ENCODE assay signal across 8 cellular contexts in the genomic region with DNA sequence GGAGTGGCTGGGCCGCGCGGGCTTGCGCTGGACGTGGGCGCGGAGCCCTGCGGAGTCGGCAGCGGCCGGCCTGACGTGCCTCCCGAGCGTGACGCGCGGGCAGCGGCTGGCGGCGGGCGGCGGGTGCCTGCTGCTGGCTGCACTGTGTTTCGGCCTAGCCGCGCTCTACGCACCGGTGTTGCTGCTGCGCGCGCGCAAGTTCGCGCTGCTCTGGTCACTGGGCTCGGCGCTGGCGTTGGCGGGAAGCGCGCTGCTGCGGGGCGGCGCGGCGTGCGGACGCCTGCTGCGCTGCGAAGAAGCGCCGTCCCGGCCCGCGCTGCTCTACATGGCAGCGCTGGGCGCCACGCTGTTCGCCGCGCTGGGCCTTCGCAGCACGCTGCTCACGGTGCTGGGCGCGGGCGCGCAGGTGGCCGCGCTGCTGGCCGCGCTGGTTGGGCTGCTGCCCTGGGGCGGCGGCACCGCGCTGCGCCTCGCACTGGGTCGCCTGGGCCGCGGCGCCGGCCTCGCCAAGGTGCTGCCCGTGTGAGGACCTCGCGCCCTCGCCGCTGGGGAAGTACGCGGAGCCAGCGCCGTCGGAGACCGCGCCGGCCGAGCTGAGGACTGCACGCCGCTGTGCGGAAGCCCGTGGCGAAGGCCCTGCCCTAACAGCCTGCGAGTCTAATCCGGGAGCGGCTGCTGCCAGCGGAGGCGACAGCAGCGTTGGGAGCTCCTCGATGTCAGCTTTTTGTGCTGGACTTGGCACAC. TPM values are rescaled to one million over a fixed set of nuclear protein-coding genes. Genes with fewer than 3 reads are reported as not detected.
DNase-seq lines count a peak whose midpoint lies in the region; ATAC-seq and TF ChIP-seq lines count a peak whose summit lies in the region.

No MANE protein-coding gene starts in this region.

- peak; percentile 25 for TF ChIP-seq CTCF in AG04450 (IDR thresholded peaks at IDR 0.05; ENCODE audit: low read depth, low read length)

- H3K4me3 Mint-ChIP-seq in central memory CD8-positive, alpha-beta T cell = peak overlapping the region; percentile 88

- no peaks in the 10 kb centered on the region for H3K9me3 ChIP-seq in AG04450 (ENCODE audit: control insufficient read depth, insufficient read depth, low read length)

- ATAC-seq in GM18867 (IDR thresholded peaks at IDR 0.05; ENCODE audit: unreplicated experiment) (peak; percentile 51), HG03095 (IDR thresholded peaks at IDR 0.05; ENCODE audit: unreplicated experiment) (peak; percentile 40)
- ATAC-seq in central memory CD8-positive, alpha-beta T cell (replicated peaks; ENCODE audit: extremely low read depth, poor library complexity, severe bottlenecking) = peak; percentile 81

- H3K27ac ChIP-seq in AG04450 (ENCODE audit: low read depth, low read length) = peak overlapping the region; percentile 53

- CTCF ChIA-PET in AG04450 (lab: Charles Lee) = no interaction called here

- no peaks in the 10 kb centered on the region for H3K27me3 ChIP-seq in AG04450 (ENCODE audit: control insufficient read depth, insufficient read depth, low read length)

- H3K36me3 Mint-ChIP-seq in central memory CD8-positive, alpha-beta T cell (ENCODE audit: insufficient read depth) = peaks cover 29% of the 10 kb centered on the region

- DNase-seq in AG04450 (ENCODE audit: low read depth, low spot score) = no peak
- peak; percentile 45 for DNase-seq in NCI-H2196 treated with DMSO at 0.1 percent for 48 hours (lab: John Stamatoyannopoulos, UW; ENCODE audit: unreplicated experiment)
- peak; percentile 61 for DNase-seq in activated CD4-positive, CD25-positive, alpha-beta regulatory T cell treated with anti-CD3 and anti-CD28 coated beads, Interleukin-2, amount 50 U/mL, for 16 hours (ENCODE audit: low read depth, low spot score)
- peak; percentile 69 to 77 for DNase-seq in central memory CD8-positive, alpha-beta T cell (ENCODE audit: low spot score in 2 of 2)
- peak; percentile 55 for DNase-seq in kidney glomerular epithelial cell (lab: John Stamatoyannopoulos, UW)
- peak; percentile 44 to 49 for DNase-seq in stimulated activated CD4-positive, alpha-beta T cell treated with anti-CD3 and anti-CD28 coated beads, Interleukin-1b, Interleukin-23, amount 100 ng/mL, for 1 hour (ENCODE audit: low read depth in 2 of 2)

- H3K27ac Mint-ChIP-seq in central memory CD8-positive, alpha-beta T cell (ENCODE audit: low read depth) = peak overlapping the region; percentile 94

- peak overlapping the region; percentile 80 for H3K4me3 ChIP-seq in AG04450 (ENCODE audit: low read depth, low read length)

- no peaks in the 10 kb centered on the region for H3K9me3 Mint-ChIP-seq in central memory CD8-positive, alpha-beta T cell

- H3K4me1 Mint-ChIP-seq in central memory CD8-positive, alpha-beta T cell = peaks cover 29% of the 10 kb centered on the region

- H3K27me3 Mint-ChIP-seq in central memory CD8-positive, alpha-beta T cell = no peaks in the 10 kb centered on the region

- POLR2A ChIA-PET in AG04450 (lab: Yijun Ruan, JAX) = interaction anchor here (0.6 to 1.3 kb wide), 4 partner anchors 9 to 106 kb away, joined by 3 to 5 read pairs (median 4); no protein-coding TSS in a partner anchor

RNA-seq across cellular contexts. Expression of gene SFT2D3, which starts 0.5 kb away (rescaled TPM):
- polyA plus RNA-seq in AG04450 (2011; rRNA removed) = 4.3 and 5.3 TPM in 2 replicates
- polyA minus RNA-seq in AG04450 (2011; rRNA and poly(A)+ RNA removed) = 2.6 and 3.0 TPM in 2 replicates

RNA-seq across cellular contexts. Expression of gene LIMS2, which starts 26.5 kb away (rescaled TPM):
- polyA plus RNA-seq in AG04450 (2011; rRNA removed) = 6.3 and 8.7 TPM in 2 replicates
- 11.4 and 15.3 TPM in 2 replicates for polyA minus RNA-seq in AG04450 (2011; rRNA and poly(A)+ RNA removed)

RNA-seq across cellular contexts. Expression of gene GPR17, which starts 55.9 kb away (rescaled TPM):
- not detected in 2 replicates for polyA plus RNA-seq in AG04450 (2011; rRNA removed)
- polyA minus RNA-seq in AG04450 (2011; rRNA and poly(A)+ RNA removed) = not detected in 2 replicates
